Comparison of ENCODE assay signal across 16 cellular contexts in genomic region chrX:19709117-19709811, GRCh38.
A peak's percentile ranks its signal among the peaks of the same experiment; 100 is the strongest.
DNase-seq lines count a peak whose midpoint lies in the region; ATAC-seq, FAIRE-seq and TF ChIP-seq lines count a peak whose summit lies in the region.
"Had no signal": no experiment of that assay in that cellular context is flagged by ENCODE, and none has a peak within 500 bp of the region (broad histone marks: within the 10 kb centered on the region; RNA-seq: fewer than 3 reads in every experiment).

No MANE protein-coding gene starts in this region.

- H3K27ac ChIP-seq in CD8-positive, alpha-beta memory T cell (ENCODE audit: low read depth, low read length) = no peak overlapping the region
- peak overlapping the region; percentile 91 for H3K27ac ChIP-seq in PC-3 (ENCODE audit: low read length)
- peak overlapping the region; percentile 39 for H3K27ac ChIP-seq in neutrophil
- H3K27ac ChIP-seq: coronary artery had no signal

- H3K4me1 ChIP-seq in CD8-positive, alpha-beta memory T cell (ENCODE audit: insufficient read depth, low read length) = peaks cover 18% of the 10 kb centered on the region
- H3K4me1 ChIP-seq in PC-3 (ENCODE audit: insufficient read depth, low read length) (peaks cover 22% of the 10 kb centered on the region), neutrophil (ENCODE audit: control insufficient read depth in 1 of 2, insufficient read depth in 1 of 2, low read depth in 1 of 2, low read length in 1 of 2) (peaks cover 9 to 15% of the 10 kb centered on the region in 2 experiments)

- no peaks in the 10 kb centered on the region for H3K9me3 Mint-ChIP-seq in CD8-positive, alpha-beta memory T cell
- H3K9me3 Mint-ChIP-seq: WTC11 had no signal

- intact Hi-C loops in PC-3 (cut with micrococcal nuclease) = no loop called here

- peak overlapping the region; percentile 27 for H3K9ac ChIP-seq in PC-3 (ENCODE audit: low read length)

- H3F3A ChIP-seq in PC-3 (ENCODE audit: low read length, unreplicated experiment) = no peaks in the 10 kb centered on the region

- TF ChIP-seq CTCF in PC-3 (conservative IDR thresholded peaks at IDR 0.05; ENCODE audit: low read depth, low read length) (no peak), bronchial epithelial cell (IDR thresholded peaks at IDR 0.05; ENCODE audit: insufficient read depth, low read length, severe bottlenecking) (no peak), neutrophil (IDR thresholded peaks at IDR 0.05) (no peak)

- POLR2A ChIA-PET in CD8-positive, alpha-beta memory T cell (lab: Charles Lee) = no interaction called here
- POLR2A ChIA-PET in PC-3 (lab: Charles Lee; ENCODE audit: unreplicated experiment) = no interaction called here

- CTCF ChIA-PET in CD8-positive, alpha-beta memory T cell (lab: Charles Lee) = no interaction called here
- CTCF ChIA-PET in PC-3 (lab: Charles Lee) = no interaction called here

- no peak for DNase-seq in CD8-positive, alpha-beta memory T cell
- no peak for DNase-seq in PC-3
- no peak for DNase-seq in bronchial epithelial cell (ENCODE audit: low read depth)
- no peak for DNase-seq in OCI-M1 (lab: John Stamatoyannopoulos, UW)
- DNase-seq: activated gamma-delta T cell treated with Interleukin-2 at 50 U/mL for 16 hours; left ventricle myocardium superior; NCI-H345; NK-92 treated with Interleukin-12 subunit alpha and Interleukin-12 subunit beta, amount 100 ng/mL, for 24 hours; stimulated activated CD4-positive, alpha-beta T cell treated with anti-CD3 and anti-CD28 coated beads, Interleukin-4, amount 100 ng/mL, for 1 hour had no signal

- peak overlapping the region in 6 of 8 donors; percentile 24 to 84 (median 66) for H3K27ac Mint-ChIP-seq in CD8-positive, alpha-beta memory T cell
- H3K27ac Mint-ChIP-seq: WTC11 had no signal

- H4K20me1 ChIP-seq in PC-3 (ENCODE audit: low read length) = no peaks in the 10 kb centered on the region

- no peak overlapping the region for H3K4me3 ChIP-seq in CD8-positive, alpha-beta memory T cell (ENCODE audit: low read length)
- H3K4me3 ChIP-seq in PC-3 (ENCODE audit: low read length) (no peak overlapping the region), bronchial epithelial cell (ENCODE audit: low read depth, low read length) (no peak overlapping the region), neutrophil (ENCODE audit: low read depth in 1 of 2, low read length in 1 of 2) (no peak overlapping the region)
- H3K4me3 ChIP-seq: coronary artery, MG63 had no signal

- no TSS peak for BruUV-seq in PC-3 (replicated peaks; lab: Mats Ljungman, UMichigan)

- H3K27me3 ChIP-seq in CD8-positive, alpha-beta memory T cell (ENCODE audit: insufficient read depth, low read length, poor library complexity, severe bottlenecking) = no peaks in the 10 kb centered on the region
- H3K27me3 ChIP-seq in PC-3 (ENCODE audit: low read length) (no peaks in the 10 kb centered on the region), bronchial epithelial cell (ENCODE audit: control insufficient read depth, insufficient read depth, low read length) (no peaks in the 10 kb centered on the region), neutrophil (no peaks in the 10 kb centered on the region)
- H3K27me3 ChIP-seq: MG63 had no signal

- peaks cover 51 to 92% (median 68%) of the 10 kb centered on the region in 3 donors for H3K4me1 Mint-ChIP-seq in CD8-positive, alpha-beta memory T cell

- FAIRE-seq in bronchial epithelial cell (lab: Jason Lieb, UNC) = peak; percentile 47
- FAIRE-seq: HepG2 had no signal

- peaks cover 0 to 45% (median 6%) of the 10 kb centered on the region in 3 donors for H3K36me3 Mint-ChIP-seq in CD8-positive, alpha-beta memory T cell
- H3K36me3 Mint-ChIP-seq: WTC11 had no signal

- ATAC-seq in PC-3 = no peak
- no peak for ATAC-seq in HG02938 (IDR thresholded peaks at IDR 0.05; ENCODE audit: unreplicated experiment)
- no peak for ATAC-seq in GM21390 (IDR thresholded peaks at IDR 0.05; ENCODE audit: unreplicated experiment)
- ATAC-seq: HepG2, left ventricle myocardium superior, WTC11 had no signal

- no peaks in the 10 kb centered on the region for H3K36me3 ChIP-seq in CD8-positive, alpha-beta memory T cell (ENCODE audit: insufficient read depth, low read length)
- H3K36me3 ChIP-seq in PC-3 (ENCODE audit: low read depth, low read length) (no peaks in the 10 kb centered on the region), bronchial epithelial cell (ENCODE audit: control insufficient read depth, insufficient read depth, low read length) (no peaks in the 10 kb centered on the region), neutrophil (peaks cover 15% of the 10 kb centered on the region)
- H3K36me3 ChIP-seq: MG63 had no signal

- peak overlapping the region; percentile 55; the same call in 1 of the 2 replicates for H3K4me2 ChIP-seq in PC-3 (ENCODE audit: low read length)

- H3K4me3 Mint-ChIP-seq in CD8-positive, alpha-beta memory T cell = no peak overlapping the region
- H3K4me3 Mint-ChIP-seq: WTC11 had no signal

- peaks cover 0 to 3% of the 10 kb centered on the region in 2 donors for H3K27me3 Mint-ChIP-seq in CD8-positive, alpha-beta memory T cell

- H3K9me2 ChIP-seq in PC-3 (replicated peaks; ENCODE audit: low read length) = no peaks in the 10 kb centered on the region

- H3K9me3 ChIP-seq in CD8-positive, alpha-beta memory T cell (ENCODE audit: low read length) = no peaks in the 10 kb centered on the region
- H3K9me3 ChIP-seq in PC-3 (ENCODE audit: low read length) (no peaks in the 10 kb centered on the region), neutrophil (no peaks in the 10 kb centered on the region)
- H3K9me3 ChIP-seq: MG63 had no signal

- H3K79me2 ChIP-seq in PC-3 (ENCODE audit: low read length) = 0 out of 2 replicates have a peak, but pooled peaks cover 6% of the 10 kb centered on the region

- no peak overlapping the region for H2AFZ ChIP-seq in PC-3 (ENCODE audit: low read length)
